Comparison of ENCODE assay signal across 1 cellular context in genomic region chr1:65420590-65421340, GRCh38.
A peak's percentile ranks its signal among the peaks of the same experiment; 100 is the strongest.
TF ChIP-seq lines count a peak whose summit lies in the region.

Gene LEPR (plus strand): TSS chr1:65420668. CDS start chr1:65565566, 144,898 bp downstream.
A gene with protein sequence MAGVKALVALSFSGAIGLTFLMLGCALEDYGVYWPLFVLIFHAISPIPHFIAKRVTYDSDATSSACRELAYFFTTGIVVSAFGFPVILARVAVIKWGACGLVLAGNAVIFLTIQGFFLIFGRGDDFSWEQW (plus strand): TSS chr1:65420668. CDS start chr1:65420725, 57 bp downstream.

TF ChIP-seq in GM12878, 131 proteins besides CTCF, POLR2A, EP300 and RAD21 (continued from another document):
- TF ChIP-seq BACH1 (IDR thresholded peaks at IDR 0.05; ENCODE audit: borderline replicate concordance): 0 out of 2 replicates have a peak, but pooled peaks have one; percentile 40
